Comparison of ENCODE assay signal across 1 cellular context in genomic region chr2:233013027-233013461, GRCh38.
TF ChIP-seq lines count a peak whose summit lies in the region.

Gene NGEF (minus strand): TSS chr2:233013256. CDS start chr2:232974890, 38,366 bp downstream.

TF ChIP-seq in HepG2, 621 proteins besides CTCF, POLR2A, EP300 and RAD21 (continued from another document and continues in another):
- TF ChIP-seq ZNF317 (CRISPR knock-in tag; IDR thresholded peaks at IDR 0.05) (no peak), KLF11 (CRISPR knock-in tag; IDR thresholded peaks at IDR 0.05) (0 out of 2 replicates have a peak, but pooled peaks have one; percentile 37), ZNF3 (CRISPR knock-in tag; IDR thresholded peaks at IDR 0.05) (no peak), ZNF362 (CRISPR knock-in tag; IDR thresholded peaks at IDR 0.05; ENCODE audit: borderline replicate concordance) (peak; percentile 37; the same call in 1 of the 2 replicates), ISL2 (CRISPR knock-in tag; IDR thresholded peaks at IDR 0.05) (peak; percentile 58; the same call in 1 of the 2 replicates), CHD2 (IDR thresholded peaks at IDR 0.05; ENCODE audit: low read depth, low read length) (no peak), PCBP2 (optimal IDR thresholded peaks at IDR 0.05; ENCODE audit: low read depth, low read length, poor library complexity, severe bottlenecking) (no peak), NFKBIZ (CRISPR knock-in tag; IDR thresholded peaks at IDR 0.05) (peak; percentile 91), MED13 (CRISPR knock-in tag; IDR thresholded peaks at IDR 0.05) (0 out of 2 replicates have a peak, but pooled peaks have one; percentile 39), ATF7-NPFF (CRISPR knock-in tag; IDR thresholded peaks at IDR 0.05; ENCODE audit: low read depth) (peak; percentile 58; the same call in 1 of the 2 replicates), HNRNPK (IDR thresholded peaks at IDR 0.05; ENCODE audit: low read depth, low read length, poor library complexity, severe bottlenecking) (no peak), ZNF780A (CRISPR knock-in tag; IDR thresholded peaks at IDR 0.05) (no peak), ZNF333 (CRISPR knock-in tag; IDR thresholded peaks at IDR 0.05; ENCODE audit: borderline replicate concordance) (0 out of 2 replicates have a peak, but pooled peaks have one; percentile 27), ARID3A (IDR thresholded peaks at IDR 0.05; ENCODE audit: low read depth, low read length) (0 out of 2 replicates have a peak, but pooled peaks have one; percentile 47), LBX2 (CRISPR knock-in tag; IDR thresholded peaks at IDR 0.05; ENCODE audit: borderline replicate concordance) (no peak; the same call in 1 of the 2 replicates), TEAD3 (CRISPR knock-in tag; optimal IDR thresholded peaks at IDR 0.05; ENCODE audit: borderline replicate concordance) (peak; percentile 97), ZNF569 (CRISPR knock-in tag; IDR thresholded peaks at IDR 0.05; ENCODE audit: borderline replicate concordance) (no peak), TBX2 (CRISPR knock-in tag; IDR thresholded peaks at IDR 0.05; ENCODE audit: borderline replicate concordance) (peak; percentile 90), TEF (CRISPR knock-in tag; IDR thresholded peaks at IDR 0.05) (no peak), REPIN1 (CRISPR knock-in tag; IDR thresholded peaks at IDR 0.05; ENCODE audit: borderline replicate concordance, low read depth) (peak; percentile 93), ZFP36L2 (CRISPR knock-in tag; IDR thresholded peaks at IDR 0.05) (no peak), FOXC1 (CRISPR knock-in tag; IDR thresholded peaks at IDR 0.05; ENCODE audit: borderline replicate concordance) (peak; percentile 93), POGZ (CRISPR knock-in tag; IDR thresholded peaks at IDR 0.05) (peak; percentile 89), ZNF446 (CRISPR knock-in tag; IDR thresholded peaks at IDR 0.05) (no peak), PHF20 (CRISPR knock-in tag; IDR thresholded peaks at IDR 0.05) (0 out of 2 replicates have a peak, but pooled peaks have one; percentile 37), ZNF367 (CRISPR knock-in tag; IDR thresholded peaks at IDR 0.05; ENCODE audit: borderline replicate concordance) (no peak), MYC (CRISPR knock-in tag; IDR thresholded peaks at IDR 0.05; ENCODE audit: borderline replicate concordance) (peak; percentile 72; the same call in 1 of the 2 replicates), MTA1 (CRISPR knock-in tag; IDR thresholded peaks at IDR 0.05; ENCODE audit: borderline replicate concordance) (peak; percentile 96), CREM (IDR thresholded peaks at IDR 0.05) (peak; percentile 64; the same call in 1 of the 2 replicates), CREM (CRISPR knock-in tag; IDR thresholded peaks at IDR 0.05) (no peak), TBP (CRISPR knock-in tag; IDR thresholded peaks at IDR 0.05) (no peak), NR3C1 (CRISPR knock-in tag; IDR thresholded peaks at IDR 0.05) (no peak), ZNF24 (IDR thresholded peaks at IDR 0.05) (no peak; the same call in 1 of the 2 replicates), MAX (IDR thresholded peaks at IDR 0.05) (peak; percentile 91), STAT5B (CRISPR knock-in tag; IDR thresholded peaks at IDR 0.05) (no peak), ZNF567 (CRISPR knock-in tag; IDR thresholded peaks at IDR 0.05; ENCODE audit: borderline replicate concordance) (no peak), ZNF652 (CRISPR knock-in tag; IDR thresholded peaks at IDR 0.05; ENCODE audit: borderline replicate concordance, low read depth) (no peak), ELF3 (CRISPR knock-in tag; IDR thresholded peaks at IDR 0.05) (peak; percentile 90), BCL6 (CRISPR knock-in tag; IDR thresholded peaks at IDR 0.05) (peak; percentile 94), TCF7L2 (IDR thresholded peaks at IDR 0.05; ENCODE audit: low read depth, low read length) (no peak), UBTF (CRISPR knock-in tag; IDR thresholded peaks at IDR 0.05) (peak; percentile 70), NCOR1 (IDR thresholded peaks at IDR 0.05; ENCODE audit: borderline replicate concordance, low read length) (peak; percentile 69; the same call in 1 of the 2 replicates), ZNF224 (CRISPR knock-in tag; IDR thresholded peaks at IDR 0.05) (0 out of 2 replicates have a peak, but pooled peaks have one; percentile 60), THRA (CRISPR knock-in tag; IDR thresholded peaks at IDR 0.05; ENCODE audit: borderline replicate concordance) (peak; percentile 95), BCL3 (CRISPR knock-in tag; IDR thresholded peaks at IDR 0.05) (no peak), HNRNPUL1 (IDR thresholded peaks at IDR 0.05; ENCODE audit: low read depth, low read length) (no peak), HMGXB3 (CRISPR knock-in tag; IDR thresholded peaks at IDR 0.05; ENCODE audit: borderline replicate concordance) (peak; percentile 66; the same call in 1 of the 2 replicates), ZNF7 (CRISPR knock-in tag; IDR thresholded peaks at IDR 0.05) (no peak), DDIT3 (CRISPR knock-in tag; IDR thresholded peaks at IDR 0.05) (no peak), MTF1 (CRISPR knock-in tag; IDR thresholded peaks at IDR 0.05) (no peak; the same call in 1 of the 2 replicates), JARID2 (CRISPR knock-in tag; IDR thresholded peaks at IDR 0.05; ENCODE audit: insufficient replicate concordance) (no peak), KDM3A (CRISPR knock-in tag; IDR thresholded peaks at IDR 0.05; ENCODE audit: low read depth) (peak; percentile 73; the same call in 1 of the 2 replicates), PHF8 (CRISPR knock-in tag; IDR thresholded peaks at IDR 0.05) (peak; percentile 76), ZNF383 (CRISPR knock-in tag; IDR thresholded peaks at IDR 0.05; ENCODE audit: borderline replicate concordance) (0 out of 2 replicates have a peak, but pooled peaks have one; percentile 18), SP1 (IDR thresholded peaks at IDR 0.05) (no peak), SP1 (CRISPR knock-in tag; IDR thresholded peaks at IDR 0.05) (no peak; the same call in 1 of the 2 replicates), FOXM1 (CRISPR knock-in tag; IDR thresholded peaks at IDR 0.05) (no peak)
